In the genomic region with DNA sequence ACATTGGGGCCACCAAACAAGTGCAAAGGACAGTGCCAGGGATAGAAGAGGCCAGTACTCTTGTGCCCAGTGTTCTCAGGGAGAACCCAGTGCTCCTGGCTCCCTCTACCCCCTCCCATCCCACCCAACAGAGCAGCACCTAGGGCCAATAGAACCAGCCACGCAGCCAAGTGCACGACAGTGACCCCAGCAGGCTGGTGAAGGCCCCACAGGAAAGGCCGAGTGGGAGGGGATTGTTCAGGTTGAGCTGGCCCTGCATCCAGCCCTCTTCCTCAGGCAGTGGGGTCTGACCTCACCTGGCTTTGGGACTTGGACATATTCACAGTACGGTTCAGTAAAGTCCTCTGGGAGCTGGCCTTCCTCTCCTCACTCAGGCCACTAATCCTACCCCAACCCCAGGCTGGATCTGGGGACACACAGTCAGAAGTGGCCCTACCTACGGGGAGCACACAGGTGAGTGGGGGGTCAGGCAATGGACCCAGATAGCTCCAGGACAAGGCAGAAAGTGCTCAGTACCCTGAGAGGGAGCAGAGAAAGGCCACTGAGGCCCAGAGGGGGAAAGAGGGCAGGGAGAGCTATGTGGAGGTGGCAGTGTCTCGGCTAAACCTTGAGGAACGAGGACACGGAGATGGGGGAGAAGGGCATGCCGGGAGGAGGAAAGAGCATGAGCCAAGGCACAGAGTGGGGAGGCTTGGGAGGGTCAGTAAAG, we compare ENCODE assay signal across 13 cellular contexts. TPM values are rescaled to one million over a fixed set of nuclear protein-coding genes. Genes with fewer than 3 reads are reported as not detected.
A peak's percentile ranks its signal among the peaks of the same experiment; 100 is the strongest.
DNase-seq lines count a peak whose midpoint lies in the region; ATAC-seq, FAIRE-seq and TF ChIP-seq lines count a peak whose summit lies in the region.
"Had no signal": no experiment of that assay in that cellular context is flagged by ENCODE, and none has a peak within 500 bp of the region (broad histone marks: within the 10 kb centered on the region; RNA-seq: fewer than 3 reads in every experiment).

No MANE protein-coding gene starts in this region.

- peaks cover 16% of the 10 kb centered on the region for H3K36me3 ChIP-seq in IMR-90 (ENCODE audit: control insufficient read depth, insufficient read depth, low read length)
- peaks cover 0 to 81% (median 13%) of the 10 kb centered on the region in 4 donors for H3K36me3 ChIP-seq in sigmoid colon

- H3K4me1 Mint-ChIP-seq in activated CD4-positive, alpha-beta memory T cell treated with anti-CD3 and anti-CD28 coated beads for 36 hours (ENCODE audit: low read depth) = peaks cover 3% of the 10 kb centered on the region
- H3K4me1 Mint-ChIP-seq in activated CD4-positive, alpha-beta memory T cell treated with anti-CD3 and anti-CD28 coated beads, Interleukin-2, amount 10 ng/mL, durations not matched to agents 7 days and 5 days = peaks cover 15% of the 10 kb centered on the region
- H3K4me1 Mint-ChIP-seq in stimulated activated effector memory CD8-positive, alpha-beta T cell treated with anti-CD3 and anti-CD28 coated beads, Interleukin-12 subunit alpha, Interleukin-12 subunit beta, amount 100 ng/mL, for 72 hours = peaks cover 61% of the 10 kb centered on the region
- H3K4me1 Mint-ChIP-seq: CD14-positive monocyte had no signal

- TF ChIP-seq RAD21 in IMR-90 (IDR thresholded peaks at IDR 0.05; ENCODE audit: low read length) = no peak

- H4K5ac ChIP-seq in IMR-90 (ENCODE audit: low read depth, low read length) = no peak overlapping the region

- TF ChIP-seq EP300 in sigmoid colon (IDR thresholded peaks at IDR 0.05) = no peak

- H3K4me2 ChIP-seq in IMR-90 (ENCODE audit: low read depth, low read length) = no peak overlapping the region

- H2AK9ac ChIP-seq in IMR-90 (replicated peaks; ENCODE audit: low read depth, low read length, poor library complexity) = no peak overlapping the region

- H3K4me1 ChIP-seq in IMR-90 (ENCODE audit: control insufficient read depth, insufficient read depth, low read length) (no peaks in the 10 kb centered on the region), sigmoid colon (no peaks in the 10 kb centered on the region)
- H3K4me1 ChIP-seq: psoas muscle, SJCRH30 had no signal

- no peak overlapping the region for H3K4ac ChIP-seq in IMR-90 (ENCODE audit: low read depth, low read length)

- H3K36me3 Mint-ChIP-seq in activated CD4-positive, alpha-beta memory T cell treated with anti-CD3 and anti-CD28 coated beads for 36 hours = peaks cover 16% of the 10 kb centered on the region
- H3K36me3 Mint-ChIP-seq in activated CD4-positive, alpha-beta memory T cell treated with anti-CD3 and anti-CD28 coated beads, Interleukin-2, amount 10 ng/mL, durations not matched to agents 7 days and 5 days (ENCODE audit: low read depth) = peaks cover 18% of the 10 kb centered on the region
- peaks cover 29% of the 10 kb centered on the region for H3K36me3 Mint-ChIP-seq in stimulated activated effector memory CD8-positive, alpha-beta T cell treated with anti-CD3 and anti-CD28 coated beads, Interleukin-12 subunit alpha, Interleukin-12 subunit beta, amount 100 ng/mL, for 72 hours

- H2AK5ac ChIP-seq in IMR-90 (ENCODE audit: low read depth, low read length) = no peak overlapping the region

- H3K4me3 ChIP-seq in IMR-90 (ENCODE audit: insufficient read depth, low read depth, low read length) (no peak overlapping the region), cardiac fibroblast (replicated peaks in 1 of 2; ENCODE audit: low read depth in 2 of 2, low read length in 2 of 2) (no peak overlapping the region), sigmoid colon (no peak overlapping the region)
- H3K4me3 ChIP-seq: psoas muscle, SJCRH30 had no signal

- no peak overlapping the region for H2BK15ac ChIP-seq in IMR-90 (ENCODE audit: low read depth, low read length)

- H4K91ac ChIP-seq in IMR-90 (ENCODE audit: insufficient read depth, low read depth, low read length) = no peak overlapping the region

- H3K27me3 ChIP-seq in IMR-90 (ENCODE audit: control insufficient read depth, insufficient read depth, low read length) = no peaks in the 10 kb centered on the region
- no peaks in the 10 kb centered on the region for H3K27me3 ChIP-seq in sigmoid colon
- H3K27me3 ChIP-seq: SJCRH30 had no signal

- TF ChIP-seq CTCF in IMR-90 (conservative IDR thresholded peaks at IDR 0.05; ENCODE audit: low read depth, low read length) (0 out of 2 replicates have a peak, but pooled peaks have one; percentile 1), cardiac fibroblast (IDR thresholded peaks at IDR 0.05; ENCODE audit: low read depth, low read length) (peak; percentile 15), sigmoid colon (IDR thresholded peaks at IDR 0.05) (no peak)

- FAIRE-seq in GM12892 (lab: Jason Lieb, UNC) = no peak

- H2BK20ac ChIP-seq in IMR-90 (ENCODE audit: low read depth, low read length) = no peak overlapping the region

- no peaks in the 10 kb centered on the region; a peak in 1 of 4 replicates for H3K79me1 ChIP-seq in IMR-90 (ENCODE audit: low read depth in 1 of 2, low read length in 2 of 2)

- no peak overlapping the region for H2BK5ac ChIP-seq in IMR-90 (ENCODE audit: low read depth, low read length, poor library complexity, severe bottlenecking)

- in situ Hi-C loops in IMR-90 (cut with MboI; ENCODE audit: low sequenced_read_pairs) = no loop called here

- no peak overlapping the region for H2AFZ ChIP-seq in IMR-90 (replicated peaks; ENCODE audit: low read length, poor library complexity)

- H3K14ac ChIP-seq in IMR-90 (replicated peaks; ENCODE audit: low read depth, low read length) = no peak overlapping the region

- peak; percentile 25 for DNase-seq in activated CD4-positive, alpha-beta memory T cell treated with anti-CD3 and anti-CD28 coated beads for 36 hours
- no peak for DNase-seq in activated CD4-positive, alpha-beta memory T cell treated with anti-CD3 and anti-CD28 coated beads, Interleukin-2, amount 10 ng/mL, durations not matched to agents 7 days and 5 days
- no peak for DNase-seq in IMR-90
- no peak for DNase-seq in cardiac fibroblast (ENCODE audit: low read depth in 2 of 2)
- DNase-seq in stimulated activated effector memory CD8-positive, alpha-beta T cell treated with anti-CD3 and anti-CD28 coated beads, Interleukin-12 subunit alpha, Interleukin-12 subunit beta, amount 100 ng/mL, for 72 hours (ENCODE audit: low spot score in 2 of 2) = no peak
- DNase-seq in T1000 (lab: John Stamatoyannopoulos, UW) = no peak
- no peak for DNase-seq in sigmoid colon
- no peak for DNase-seq in GM12892 (ENCODE audit: insufficient read length)
- DNase-seq: activated naive CD4-positive, alpha-beta T cell treated with anti-CD3 and anti-CD28 coated beads, Interleukin-2, amount 10 ng/mL, durations not matched to agents 7 days and 5 days; psoas muscle had no signal

- no peak overlapping the region for H3K27ac ChIP-seq in IMR-90 (ENCODE audit: insufficient read depth, low read length)
- H3K27ac ChIP-seq in sigmoid colon = no peak overlapping the region
- H3K27ac ChIP-seq: psoas muscle, SJCRH30 had no signal

- H3K56ac ChIP-seq in IMR-90 (ENCODE audit: extremely low read depth, insufficient read depth, low read length) = no peak overlapping the region

- intact Hi-C loops in activated CD4-positive, alpha-beta memory T cell treated with anti-CD3 and anti-CD28 coated beads for 36 hours (cut with micrococcal nuclease) = no loop called here
- intact Hi-C loops in IMR-90 (cut with micrococcal nuclease) (no loop called here), sigmoid colon (cut with DNase I) (no loop called here)

- ATAC-seq in IMR-90 (ENCODE audit: low read depth) = peak; percentile 50
- ATAC-seq in stimulated activated effector memory CD8-positive, alpha-beta T cell treated with anti-CD3 and anti-CD28 coated beads, Interleukin-12 subunit alpha, Interleukin-12 subunit beta, amount 100 ng/mL, for 72 hours = no peak

- no peak overlapping the region for H4K8ac ChIP-seq in IMR-90 (ENCODE audit: low read depth in 2 of 2, low read length in 2 of 2)

- peaks cover 6% of the 10 kb centered on the region; the same call in 1 of the 2 replicates for H3K9me1 ChIP-seq in IMR-90 (ENCODE audit: insufficient read depth, low read length)

- 0 out of 2 replicates have a peak, but pooled peaks have one; percentile 0 for TF ChIP-seq POLR2A in IMR-90 (IDR thresholded peaks at IDR 0.05; ENCODE audit: low read depth, low read length)
- TF ChIP-seq POLR2A in sigmoid colon (IDR thresholded peaks at IDR 0.05) = no peak
- TF ChIP-seq POLR2A in GM12892 (IDR thresholded peaks at IDR 0.05; ENCODE audit: low read depth, low read length) = no peak; the same call in 1 of the 2 replicates

- H3K27me3 Mint-ChIP-seq in activated CD4-positive, alpha-beta memory T cell treated with anti-CD3 and anti-CD28 coated beads for 36 hours = no peaks in the 10 kb centered on the region
- no peaks in the 10 kb centered on the region for H3K27me3 Mint-ChIP-seq in activated CD4-positive, alpha-beta memory T cell treated with anti-CD3 and anti-CD28 coated beads, Interleukin-2, amount 10 ng/mL, durations not matched to agents 7 days and 5 days
- H3K27me3 Mint-ChIP-seq: activated naive CD4-positive, alpha-beta T cell treated with anti-CD3 and anti-CD28 coated beads, Interleukin-2, amount 10 ng/mL, durations not matched to agents 7 days and 5 days; IgD-negative memory B cell had no signal

- POLR2A ChIA-PET in activated CD4-positive, alpha-beta memory T cell treated with anti-CD3 and anti-CD28 coated beads for 36 hours (lab: Charles Lee) = interaction anchor here (1.0 kb wide), 1 partner anchor 582 kb away, joined by 4 read pairs; no protein-coding TSS in a partner anchor
- POLR2A ChIA-PET in activated CD4-positive, alpha-beta memory T cell treated with anti-CD3 and anti-CD28 coated beads, Interleukin-2, amount 10 ng/mL, durations not matched to agents 7 days and 5 days (lab: Charles Lee) = interaction anchor here (1.5 to 2.3 kb wide), 2 partner anchors 25 to 81 kb away, joined by 3 to 9 read pairs; a partner anchor contains a TSS
- POLR2A ChIA-PET in IMR-90 (lab: Charles Lee; ENCODE audit: unreplicated experiment) = no interaction called here

- dilution Hi-C loops in IMR-90 (cut with HindIII; ENCODE audit: low sequenced_read_pairs, unreplicated experiment) = no loop called here

- 0 out of 2 replicates have a peak, but pooled peaks cover 3% of the 10 kb centered on the region for H4K20me1 ChIP-seq in IMR-90 (ENCODE audit: insufficient read depth, low read length)

- no peak overlapping the region for H3K27ac Mint-ChIP-seq in activated CD4-positive, alpha-beta memory T cell treated with anti-CD3 and anti-CD28 coated beads for 36 hours
- H3K27ac Mint-ChIP-seq in activated CD4-positive, alpha-beta memory T cell treated with anti-CD3 and anti-CD28 coated beads, Interleukin-2, amount 10 ng/mL, durations not matched to agents 7 days and 5 days = no peak overlapping the region
- peak overlapping the region; percentile 74 for H3K27ac Mint-ChIP-seq in stimulated activated effector memory CD8-positive, alpha-beta T cell treated with anti-CD3 and anti-CD28 coated beads, Interleukin-12 subunit alpha, Interleukin-12 subunit beta, amount 100 ng/mL, for 72 hours
- H3K27ac Mint-ChIP-seq: activated naive CD4-positive, alpha-beta T cell treated with anti-CD3 and anti-CD28 coated beads, Interleukin-2, amount 10 ng/mL, durations not matched to agents 7 days and 5 days had no signal

- CTCF ChIA-PET in activated CD4-positive, alpha-beta memory T cell treated with anti-CD3 and anti-CD28 coated beads for 36 hours (lab: Charles Lee) = no interaction called here
- CTCF ChIA-PET in activated CD4-positive, alpha-beta memory T cell treated with anti-CD3 and anti-CD28 coated beads, Interleukin-2, amount 10 ng/mL, durations not matched to agents 7 days and 5 days (lab: Charles Lee) = no interaction called here
- CTCF ChIA-PET in IMR-90 (lab: Yijun Ruan, JAX) = no interaction called here

- no peak overlapping the region for H2BK120ac ChIP-seq in IMR-90 (ENCODE audit: low read depth, low read length)

- no peak overlapping the region for H3K23ac ChIP-seq in IMR-90 (ENCODE audit: low read depth, low read length)

- H3K9me3 Mint-ChIP-seq in activated CD4-positive, alpha-beta memory T cell treated with anti-CD3 and anti-CD28 coated beads for 36 hours = no peaks in the 10 kb centered on the region
- H3K9me3 Mint-ChIP-seq in activated CD4-positive, alpha-beta memory T cell treated with anti-CD3 and anti-CD28 coated beads, Interleukin-2, amount 10 ng/mL, durations not matched to agents 7 days and 5 days = no peaks in the 10 kb centered on the region
- no peaks in the 10 kb centered on the region for H3K9me3 Mint-ChIP-seq in stimulated activated effector memory CD8-positive, alpha-beta T cell treated with anti-CD3 and anti-CD28 coated beads, Interleukin-12 subunit alpha, Interleukin-12 subunit beta, amount 100 ng/mL, for 72 hours
- H3K9me3 Mint-ChIP-seq: activated naive CD4-positive, alpha-beta T cell treated with anti-CD3 and anti-CD28 coated beads, Interleukin-2, amount 10 ng/mL, durations not matched to agents 7 days and 5 days; IgD-negative memory B cell had no signal

- no peak overlapping the region for H3K9ac ChIP-seq in IMR-90 (ENCODE audit: low read depth, low read length)

- no peak overlapping the region for H3K18ac ChIP-seq in IMR-90 (ENCODE audit: low read depth, low read length)

- no TSS peak for BruUV-seq in IMR-90 (replicated peaks; lab: Mats Ljungman, UMichigan)

- H3K9me3 ChIP-seq in IMR-90 (ENCODE audit: control insufficient read depth, insufficient read depth, low read length) (no peaks in the 10 kb centered on the region), sigmoid colon (no peaks in the 10 kb centered on the region)
- H3K9me3 ChIP-seq: psoas muscle, SJCRH30 had no signal

- no peak overlapping the region for H3K4me3 Mint-ChIP-seq in activated CD4-positive, alpha-beta memory T cell treated with anti-CD3 and anti-CD28 coated beads for 36 hours
- H3K4me3 Mint-ChIP-seq in activated CD4-positive, alpha-beta memory T cell treated with anti-CD3 and anti-CD28 coated beads, Interleukin-2, amount 10 ng/mL, durations not matched to agents 7 days and 5 days = no peak overlapping the region
- H3K4me3 Mint-ChIP-seq in stimulated activated effector memory CD8-positive, alpha-beta T cell treated with anti-CD3 and anti-CD28 coated beads, Interleukin-12 subunit alpha, Interleukin-12 subunit beta, amount 100 ng/mL, for 72 hours = no peak overlapping the region
- H3K4me3 Mint-ChIP-seq: activated naive CD4-positive, alpha-beta T cell treated with anti-CD3 and anti-CD28 coated beads, Interleukin-2, amount 10 ng/mL, durations not matched to agents 7 days and 5 days; CD14-positive monocyte; IgD-negative memory B cell had no signal

- no CpG with 5 or more reads among the region's 9 CpGs for WGBS in IMR-90 (ENCODE audit: extremely low coverage in 2 of 2, insufficient read length in 1 of 2), 2 experiments
- WGBS in sigmoid colon, 2 donors = 83 to 90% methylated on average over 9 of the region's 9 CpGs

RNA-seq across cellular contexts. Expression of a gene that starts 25.4 kb away (rescaled TPM):
- total RNA-seq in activated CD4-positive, alpha-beta memory T cell treated with anti-CD3 and anti-CD28 coated beads for 36 hours = 10 to 100 TPM; 56.7 to 58.0 TPM
- total RNA-seq in activated CD4-positive, alpha-beta memory T cell treated with anti-CD3 and anti-CD28 coated beads, Interleukin-2, amount 10 ng/mL, durations not matched to agents 7 days and 5 days = 10 to 100 TPM; 27.6 to 29.2 TPM
- 67.5 and 71.9 TPM in 2 replicates for total RNA-seq in IMR-90 (2012; rRNA removed)
- polyA plus RNA-seq in IMR-90 (2012; rRNA removed) = 42.7 and 48.0 TPM in 2 replicates
- polyA plus RNA-seq in IMR-90 (2012; cell fraction: cytosol; rRNA removed) = 18.3 and 30.3 TPM in 2 replicates
- 7.5 and 23.9 TPM in 2 replicates for polyA plus RNA-seq in IMR-90 (2012; cell fraction: nucleus; rRNA removed; ENCODE audit: low replicate concordance)
- total RNA-seq in sigmoid colon = 10 to 100 TPM; 17.4 to 33.4 (median 28.1) TPM
- polyA plus RNA-seq in sigmoid colon = 10 to 100 TPM in 2 of 3 donors, 1 to 10 TPM in 1; 4.6 to 22.3 (median 16.8) TPM
- 37.6 TPM for polyA plus RNA-seq in GM12892 (2012; ENCODE audit: missing spikeins)

RNA-seq across cellular contexts. Expression of a gene that starts 45.9 kb away (rescaled TPM):
- total RNA-seq in activated CD4-positive, alpha-beta memory T cell treated with anti-CD3 and anti-CD28 coated beads for 36 hours = 1 to 10 TPM; 8.3 to 9.3 TPM
- total RNA-seq in activated CD4-positive, alpha-beta memory T cell treated with anti-CD3 and anti-CD28 coated beads, Interleukin-2, amount 10 ng/mL, durations not matched to agents 7 days and 5 days = 10 to 100 TPM; 10.5 to 10.6 TPM
- total RNA-seq in IMR-90 (2012; rRNA removed) (9.1 and 10.8 TPM in 2 replicates), sigmoid colon (10 to 100 TPM in 2 of 4 donors, 1 to 10 TPM in 2; 7.2 to 11.1 (median 10.2) TPM)
- polyA plus RNA-seq in IMR-90 (2012; rRNA removed) (5.8 and 6.3 TPM in 2 replicates), sigmoid colon (1 to 10 TPM; 3.6 to 7.7 (median 4.4) TPM)
- 2.6 and 3.2 TPM in 2 replicates for polyA plus RNA-seq in IMR-90 (2012; cell fraction: cytosol; rRNA removed)
- 7.5 and 15.3 TPM in 2 replicates for polyA plus RNA-seq in IMR-90 (2012; cell fraction: nucleus; rRNA removed; ENCODE audit: low replicate concordance)
- 9.7 TPM for polyA plus RNA-seq in GM12892 (2012; ENCODE audit: missing spikeins)

Comparison
In these comparisons a context has a peak if more than half of its experiments do, and no peak if none do; other contexts are left out.
1. CTCF ChIP-seq: peak in IMR-90 (single experiment) and cardiac fibroblast (single experiment); none in sigmoid colon (0 of 4).